Comparison of ENCODE assay signal across 8 cellular contexts in the genomic region with DNA sequence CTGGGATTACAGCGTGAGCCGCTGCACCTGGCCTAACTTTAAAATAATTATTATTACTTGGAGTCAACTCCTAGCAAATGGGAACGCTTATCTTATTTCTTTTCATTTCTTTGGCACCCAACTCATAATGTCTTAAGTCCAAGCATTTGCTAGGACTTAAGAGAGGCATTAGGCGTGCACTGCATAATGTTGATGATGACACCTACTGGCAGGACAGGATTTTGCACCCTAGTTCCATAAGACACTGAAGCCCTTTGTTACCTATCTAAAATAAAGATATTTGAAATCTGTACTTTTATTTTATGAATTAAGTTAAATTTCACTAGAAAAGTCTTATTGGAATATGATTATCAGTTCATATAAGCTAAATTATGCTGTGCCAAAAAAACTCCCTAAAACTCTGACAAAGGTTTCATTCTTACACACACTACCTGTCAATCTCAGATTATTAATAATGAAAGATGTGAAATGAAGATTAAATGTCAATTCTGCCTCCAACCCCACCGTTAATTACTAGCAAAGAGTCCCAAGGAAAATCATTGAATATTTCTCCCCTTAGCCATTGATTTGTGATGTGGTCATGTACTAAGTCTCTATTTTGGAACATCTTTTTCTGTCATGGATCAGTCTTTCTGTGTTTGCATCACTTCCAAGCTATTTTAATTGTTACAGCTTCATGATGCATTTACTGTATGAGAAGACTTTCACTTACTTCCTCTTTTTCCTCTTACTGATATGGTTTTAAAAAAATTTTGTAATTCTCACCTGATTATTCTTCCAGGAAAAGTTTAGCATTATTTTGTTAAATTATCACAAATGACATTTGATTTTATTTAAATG. TPM values are rescaled to one million over a fixed set of nuclear protein-coding genes. Genes with fewer than 3 reads are reported as not detected.
DNase-seq lines count a peak whose midpoint lies in the region; ATAC-seq, FAIRE-seq and TF ChIP-seq lines count a peak whose summit lies in the region.

No MANE protein-coding gene starts in this region.

- intact Hi-C loops in activated T-helper 2 cell treated with anti-CD3 and anti-CD28 coated beads, Interferon-gamma antibody, Interleukin-2, Interleukin-4, amounts not matched to agents 10 μg/mL and 5 μg/mL and 100 μg/mL, durations not matched to agents 14 hours and 24 hours and 36 hours (cut with micrococcal nuclease): loop anchor here (5.0 kb wide), 1 partner anchor 502 kb away; no protein-coding TSS in a partner anchor

- DNase-seq in AG09309 (ENCODE audit: low read depth) (no peak), hepatic stellate cell (ENCODE audit: low spot score) (peak; percentile 60), NCI-H1105 (lab: John Stamatoyannopoulos, UW) (no peak)
- no peak for DNase-seq in activated T-helper 2 cell treated with anti-CD3 and anti-CD28 coated beads, Interferon-gamma antibody, Interleukin-2, Interleukin-4, amounts not matched to agents 10 μg/mL and 5 μg/mL and 100 μg/mL, durations not matched to agents 14 hours and 24 hours and 36 hours (ENCODE audit: low spot score)

- no peaks in the 10 kb centered on the region for H3K4me1 Mint-ChIP-seq in activated T-helper 2 cell treated with anti-CD3 and anti-CD28 coated beads, Interferon-gamma antibody, Interleukin-2, Interleukin-4, amounts not matched to agents 10 μg/mL and 5 μg/mL and 100 μg/mL, durations not matched to agents 14 hours and 24 hours and 36 hours (ENCODE audit: low read depth)

- peak; percentile 67 for ATAC-seq in HG03442 (IDR thresholded peaks at IDR 0.05; ENCODE audit: unreplicated experiment)
- ATAC-seq in HG03139 (IDR thresholded peaks at IDR 0.05; ENCODE audit: unreplicated experiment): no peak

- no peaks in the 10 kb centered on the region for H3K27me3 Mint-ChIP-seq in activated T-helper 2 cell treated with anti-CD3 and anti-CD28 coated beads, Interferon-gamma antibody, Interleukin-2, Interleukin-4, amounts not matched to agents 10 μg/mL and 5 μg/mL and 100 μg/mL, durations not matched to agents 14 hours and 24 hours and 36 hours (ENCODE audit: low read depth)

- H3K27ac Mint-ChIP-seq in activated T-helper 2 cell treated with anti-CD3 and anti-CD28 coated beads, Interferon-gamma antibody, Interleukin-2, Interleukin-4, amounts not matched to agents 10 μg/mL and 5 μg/mL and 100 μg/mL, durations not matched to agents 14 hours and 24 hours and 36 hours: no peak overlapping the region

- no peak overlapping the region for H3K4me3 Mint-ChIP-seq in activated T-helper 2 cell treated with anti-CD3 and anti-CD28 coated beads, Interferon-gamma antibody, Interleukin-2, Interleukin-4, amounts not matched to agents 10 μg/mL and 5 μg/mL and 100 μg/mL, durations not matched to agents 14 hours and 24 hours and 36 hours (ENCODE audit: low read depth)

- peak; percentile 78 for TF ChIP-seq CTCF in AG09309 (IDR thresholded peaks at IDR 0.05; ENCODE audit: control insufficient read depth, insufficient read depth, low read depth, low read length, missing control alignments)
- TF ChIP-seq CTCF in GM12872 (IDR thresholded peaks at IDR 0.05; ENCODE audit: insufficient read depth, low read depth, low read length): peak; percentile 69

- FAIRE-seq in TTC549 (lab: Jason Lieb, UNC): peak; percentile 76

- H3K4me3 ChIP-seq in AG09309 (ENCODE audit: control insufficient read depth, low read depth, low read length): no peak overlapping the region

- H3K9me3 Mint-ChIP-seq in activated T-helper 2 cell treated with anti-CD3 and anti-CD28 coated beads, Interferon-gamma antibody, Interleukin-2, Interleukin-4, amounts not matched to agents 10 μg/mL and 5 μg/mL and 100 μg/mL, durations not matched to agents 14 hours and 24 hours and 36 hours: peaks cover 5% of the 10 kb centered on the region

- no peaks in the 10 kb centered on the region for H3K36me3 Mint-ChIP-seq in activated T-helper 2 cell treated with anti-CD3 and anti-CD28 coated beads, Interferon-gamma antibody, Interleukin-2, Interleukin-4, amounts not matched to agents 10 μg/mL and 5 μg/mL and 100 μg/mL, durations not matched to agents 14 hours and 24 hours and 36 hours (ENCODE audit: low read depth)

RNA-seq across cellular contexts. Expression of a gene that starts 12.7 kb away (rescaled TPM):
- 0.07 TPM in 1 of 2 replicates, not detected in the other for total RNA-seq in activated T-helper 2 cell treated with anti-CD3 and anti-CD28 coated beads, Interferon-gamma antibody, Interleukin-2, Interleukin-4, amounts not matched to agents 10 μg/mL and 5 μg/mL and 100 μg/mL, durations not matched to agents 14 hours and 24 hours and 36 hours
